Comparison of ENCODE assay signal across 23 cellular contexts in genomic region chr15:59218099-59218498, GRCh38. TPM values are rescaled to one million over a fixed set of nuclear protein-coding genes. Genes with fewer than 3 reads are reported as not detected.
A peak's percentile ranks its signal among the peaks of the same experiment; 100 is the strongest.
DNase-seq lines count a peak whose midpoint lies in the region; TF ChIP-seq lines count a peak whose summit lies in the region.
"Had no signal": no experiment of that assay in that cellular context is flagged by ENCODE, and none has a peak within 500 bp of the region (broad histone marks: within the 10 kb centered on the region; RNA-seq: fewer than 3 reads in every experiment).

No MANE protein-coding gene starts in this region.

- TF ChIP-seq CTCF in Calu3 (IDR thresholded peaks at IDR 0.05; ENCODE audit: unreplicated experiment) (no peak), brain (conservative IDR thresholded peaks at IDR 0.05) (no peak)

- CTCF ChIA-PET in Calu3 (lab: Charles Lee), result no interaction called here

- BruUV-seq in Calu3 (replicated peaks; lab: Mats Ljungman, UMichigan), result no TSS peak

- intact Hi-C loops in Calu3 (cut with micrococcal nuclease; ENCODE audit: unreplicated experiment), result no loop called here

- H3K27ac Mint-ChIP-seq in Calu3 (ENCODE audit: unreplicated experiment) (peak overlapping the region; percentile 2), brain (peak overlapping the region in 3 of 5 experiments; percentile 30 to 86 (median 76))
- H3K27ac Mint-ChIP-seq: CD4-positive, alpha-beta memory T cell had no signal

- H3K4me3 Mint-ChIP-seq in Calu3 (ENCODE audit: low read depth, unreplicated experiment) (no peak overlapping the region), brain (no peak overlapping the region)
- H3K4me3 Mint-ChIP-seq: CD4-positive, alpha-beta memory T cell had no signal

- DNase-seq in Calu3 (no peak), glomerular endothelial cell (ENCODE audit: extremely low read depth, low read depth, low spot score) (peak; percentile 72), COLO829 (ENCODE audit: low spot score) (no peak), nucleus accumbens (lab: John Stamatoyannopoulos, UW) (no peak), NCI-H1105 (lab: John Stamatoyannopoulos, UW) (no peak)
- DNase-seq: C1 segment of cervical spinal cord; Caco-2; CD4-positive, alpha-beta memory T cell; DMS 273 treated with DMSO at 0.1 percent for 48 hours; DMS79 treated with DMSO at 0.1 percent for 48 hours; GM23248; H7; NCI-H1092 treated with DMSO at 0.1 percent for 48 hours; NCI-H1436 treated with DMSO at 0.1 percent for 48 hours; NCI-H187 treated with DMSO at 0.1 percent for 48 hours; NCI-H2171 treated with DMSO at 0.1 percent for 48 hours; NCI-H446; NCI-H524 treated with DMSO at 0.1 percent for 48 hours; NCI-H774; SK-N-SH had no signal

- peaks cover 51% of the 10 kb centered on the region for H3K36me3 Mint-ChIP-seq in Calu3 (ENCODE audit: insufficient read depth, unreplicated experiment)
- H3K36me3 Mint-ChIP-seq in brain, result peaks cover 12% of the 10 kb centered on the region
- H3K36me3 Mint-ChIP-seq: CD4-positive, alpha-beta memory T cell had no signal

- no peaks in the 10 kb centered on the region for H3K27me3 Mint-ChIP-seq in Calu3 (ENCODE audit: unreplicated experiment)
- no peaks in the 10 kb centered on the region for H3K27me3 Mint-ChIP-seq in brain

- peak overlapping the region; percentile 22 for H3K27ac ChIP-seq in temporal lobe (ENCODE audit: low read depth, low read length)
- H3K27ac ChIP-seq: GM23248 had no signal

- no peaks in the 10 kb centered on the region for H3K9me3 Mint-ChIP-seq in Calu3 (ENCODE audit: low read depth, unreplicated experiment)
- H3K9me3 Mint-ChIP-seq in brain, result no peaks in the 10 kb centered on the region
- H3K9me3 Mint-ChIP-seq: CD4-positive, alpha-beta memory T cell had no signal

- no peaks in the 10 kb centered on the region for H3K4me1 Mint-ChIP-seq in Calu3 (ENCODE audit: low read depth, unreplicated experiment)
- no peaks in the 10 kb centered on the region for H3K4me1 Mint-ChIP-seq in brain
- H3K4me1 Mint-ChIP-seq: CD4-positive, alpha-beta memory T cell had no signal

RNA-seq across cellular contexts. Expression of gene LDHAL6B, which starts 11.5 kb away (rescaled TPM):
- total RNA-seq in Calu3 (2022) (not detected in 2 replicates), glomerular endothelial cell (not detected in 2 replicates), temporal lobe (not detected)
- polyA plus RNA-seq in brain (ENCODE audit: insufficient read depth, low read depth, low replicate concordance), result not detected
- total RNA-seq: Caco-2; CD4-positive, alpha-beta memory T cell; GM23248; H7; HT-29 had no signal
- polyA plus RNA-seq: CD4-positive, alpha-beta memory T cell; SK-N-SH had no signal
